ENCODE assay signal across 1 cellular context in the genomic region with DNA sequence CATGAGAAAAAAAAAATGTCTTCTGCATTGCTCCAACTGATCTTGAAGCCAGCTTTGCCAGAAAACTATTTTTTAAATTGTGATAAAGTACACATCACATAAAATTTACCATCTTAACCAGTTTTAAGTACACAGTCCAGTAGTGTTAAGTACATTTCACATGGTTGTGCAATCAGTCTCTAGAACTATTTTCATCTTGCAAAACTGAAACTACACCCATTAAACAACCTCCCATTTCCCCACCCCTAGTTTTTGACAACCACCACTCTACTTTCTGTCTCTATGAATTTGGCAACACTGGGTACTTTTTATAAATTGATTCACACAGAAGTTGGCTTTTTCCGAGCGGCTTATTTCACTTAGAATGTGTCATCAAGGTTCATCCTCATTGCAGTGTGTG.
TF ChIP-seq lines count a peak whose summit lies in the region.

No MANE protein-coding gene starts in this region.

TF ChIP-seq in HepG2, 621 proteins besides CTCF, POLR2A, EP300 and RAD21:
- TF ChIP-seq ZBTB7B (CRISPR knock-in tag; IDR thresholded peaks at IDR 0.05) = no peak
- TF ChIP-seq, protein P1, sequence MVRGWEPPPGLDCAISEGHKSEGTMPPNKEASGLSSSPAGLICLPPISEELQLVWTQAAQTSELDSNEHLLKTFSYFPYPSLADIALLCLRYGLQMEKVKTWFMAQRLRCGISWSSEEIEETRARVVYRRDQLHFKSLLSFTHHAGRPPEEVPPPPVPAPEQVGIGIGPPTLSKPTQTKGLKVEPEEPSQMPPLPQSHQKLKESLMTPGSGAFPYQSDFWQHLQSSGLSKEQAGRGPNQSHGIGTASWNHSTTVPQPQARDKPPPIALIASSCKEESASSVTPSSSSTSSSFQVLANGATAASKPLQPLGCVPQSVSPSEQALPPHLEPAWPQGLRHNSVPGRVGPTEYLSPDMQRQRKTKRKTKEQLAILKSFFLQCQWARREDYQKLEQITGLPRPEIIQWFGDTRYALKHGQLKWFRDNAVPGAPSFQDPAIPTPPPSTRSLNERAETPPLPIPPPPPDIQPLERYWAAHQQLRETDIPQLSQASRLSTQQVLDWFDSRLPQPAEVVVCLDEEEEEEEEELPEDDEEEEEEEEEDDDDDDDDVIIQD (CRISPR knock-in tag; IDR thresholded peaks at IDR 0.05; ENCODE audit: low read depth) = no peak
- no peak for TF ChIP-seq SRSF9 (IDR thresholded peaks at IDR 0.05; ENCODE audit: borderline replicate concordance, insufficient read depth, low read depth, low read length, poor library complexity, severe bottlenecking)
- TF ChIP-seq HNRNPK (IDR thresholded peaks at IDR 0.05; ENCODE audit: low read depth, low read length, poor library complexity, severe bottlenecking) = no peak
- TF ChIP-seq PRMT3 (CRISPR knock-in tag; IDR thresholded peaks at IDR 0.05; ENCODE audit: borderline replicate concordance, low read depth) = no peak
- no peak for TF ChIP-seq POGZ (CRISPR knock-in tag; IDR thresholded peaks at IDR 0.05)
- TF ChIP-seq, protein P2, sequence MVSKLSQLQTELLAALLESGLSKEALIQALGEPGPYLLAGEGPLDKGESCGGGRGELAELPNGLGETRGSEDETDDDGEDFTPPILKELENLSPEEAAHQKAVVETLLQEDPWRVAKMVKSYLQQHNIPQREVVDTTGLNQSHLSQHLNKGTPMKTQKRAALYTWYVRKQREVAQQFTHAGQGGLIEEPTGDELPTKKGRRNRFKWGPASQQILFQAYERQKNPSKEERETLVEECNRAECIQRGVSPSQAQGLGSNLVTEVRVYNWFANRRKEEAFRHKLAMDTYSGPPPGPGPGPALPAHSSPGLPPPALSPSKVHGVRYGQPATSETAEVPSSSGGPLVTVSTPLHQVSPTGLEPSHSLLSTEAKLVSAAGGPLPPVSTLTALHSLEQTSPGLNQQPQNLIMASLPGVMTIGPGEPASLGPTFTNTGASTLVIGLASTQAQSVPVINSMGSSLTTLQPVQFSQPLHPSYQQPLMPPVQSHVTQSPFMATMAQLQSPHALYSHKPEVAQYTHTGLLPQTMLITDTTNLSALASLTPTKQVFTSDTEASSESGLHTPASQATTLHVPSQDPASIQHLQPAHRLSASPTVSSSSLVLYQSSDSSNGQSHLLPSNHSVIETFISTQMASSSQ (IDR thresholded peaks at IDR 0.05; ENCODE audit: low read depth) = no peak
- TF ChIP-seq, protein P2 (CRISPR knock-in tag; IDR thresholded peaks at IDR 0.05; ENCODE audit: borderline replicate concordance) = no peak
- TF ChIP-seq, protein P3, sequence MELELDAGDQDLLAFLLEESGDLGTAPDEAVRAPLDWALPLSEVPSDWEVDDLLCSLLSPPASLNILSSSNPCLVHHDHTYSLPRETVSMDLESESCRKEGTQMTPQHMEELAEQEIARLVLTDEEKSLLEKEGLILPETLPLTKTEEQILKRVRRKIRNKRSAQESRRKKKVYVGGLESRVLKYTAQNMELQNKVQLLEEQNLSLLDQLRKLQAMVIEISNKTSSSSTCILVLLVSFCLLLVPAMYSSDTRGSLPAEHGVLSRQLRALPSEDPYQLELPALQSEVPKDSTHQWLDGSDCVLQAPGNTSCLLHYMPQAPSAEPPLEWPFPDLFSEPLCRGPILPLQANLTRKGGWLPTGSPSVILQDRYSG (CRISPR knock-in tag; IDR thresholded peaks at IDR 0.05) = no peak
- TF ChIP-seq ZMAT3 (CRISPR knock-in tag; conservative IDR thresholded peaks at IDR 0.05) = no peak
- TF ChIP-seq ZNF550 (CRISPR knock-in tag; IDR thresholded peaks at IDR 0.05; ENCODE audit: borderline replicate concordance) = no peak
- no peak for TF ChIP-seq ZNF124 (CRISPR knock-in tag; IDR thresholded peaks at IDR 0.05)
- TF ChIP-seq, protein P4, sequence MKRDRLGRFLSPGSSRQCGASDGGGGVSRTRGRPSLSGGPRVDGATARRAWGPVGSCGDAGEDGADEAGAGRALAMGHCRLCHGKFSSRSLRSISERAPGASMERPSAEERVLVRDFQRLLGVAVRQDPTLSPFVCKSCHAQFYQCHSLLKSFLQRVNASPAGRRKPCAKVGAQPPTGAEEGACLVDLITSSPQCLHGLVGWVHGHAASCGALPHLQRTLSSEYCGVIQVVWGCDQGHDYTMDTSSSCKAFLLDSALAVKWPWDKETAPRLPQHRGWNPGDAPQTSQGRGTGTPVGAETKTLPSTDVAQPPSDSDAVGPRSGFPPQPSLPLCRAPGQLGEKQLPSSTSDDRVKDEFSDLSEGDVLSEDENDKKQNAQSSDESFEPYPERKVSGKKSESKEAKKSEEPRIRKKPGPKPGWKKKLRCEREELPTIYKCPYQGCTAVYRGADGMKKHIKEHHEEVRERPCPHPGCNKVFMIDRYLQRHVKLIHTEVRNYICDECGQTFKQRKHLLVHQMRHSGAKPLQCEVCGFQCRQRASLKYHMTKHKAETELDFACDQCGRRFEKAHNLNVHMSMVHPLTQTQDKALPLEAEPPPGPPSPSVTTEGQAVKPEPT (CRISPR knock-in tag; IDR thresholded peaks at IDR 0.05; ENCODE audit: low read depth) = no peak
- TF ChIP-seq, protein P5, sequence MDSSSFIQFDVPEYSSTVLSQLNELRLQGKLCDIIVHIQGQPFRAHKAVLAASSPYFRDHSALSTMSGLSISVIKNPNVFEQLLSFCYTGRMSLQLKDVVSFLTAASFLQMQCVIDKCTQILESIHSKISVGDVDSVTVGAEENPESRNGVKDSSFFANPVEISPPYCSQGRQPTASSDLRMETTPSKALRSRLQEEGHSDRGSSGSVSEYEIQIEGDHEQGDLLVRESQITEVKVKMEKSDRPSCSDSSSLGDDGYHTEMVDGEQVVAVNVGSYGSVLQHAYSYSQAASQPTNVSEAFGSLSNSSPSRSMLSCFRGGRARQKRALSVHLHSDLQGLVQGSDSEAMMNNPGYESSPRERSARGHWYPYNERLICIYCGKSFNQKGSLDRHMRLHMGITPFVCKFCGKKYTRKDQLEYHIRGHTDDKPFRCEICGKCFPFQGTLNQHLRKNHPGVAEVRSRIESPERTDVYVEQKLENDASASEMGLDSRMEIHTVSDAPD (CRISPR knock-in tag; IDR thresholded peaks at IDR 0.05) = no peak
- no peak for TF ChIP-seq CHCHD3 (CRISPR knock-in tag; IDR thresholded peaks at IDR 0.05)
- no peak for TF ChIP-seq NR2F1 (CRISPR knock-in tag; IDR thresholded peaks at IDR 0.05)
- TF ChIP-seq JARID2 (CRISPR knock-in tag; IDR thresholded peaks at IDR 0.05; ENCODE audit: insufficient replicate concordance) = no peak
- TF ChIP-seq SRY (CRISPR knock-in tag; IDR thresholded peaks at IDR 0.05) = no peak
- TF ChIP-seq ZNF879 (CRISPR knock-in tag; IDR thresholded peaks at IDR 0.05) = no peak
